ENCODE assay signal across 8 cellular contexts in genomic region chrX:37847733-37848197, GRCh38. TPM values are rescaled to one million over a fixed set of nuclear protein-coding genes. Genes with fewer than 3 reads are reported as not detected.
DNase-seq lines count a peak whose midpoint lies in the region; ATAC-seq and TF ChIP-seq lines count a peak whose summit lies in the region.

No MANE protein-coding gene starts in this region.

- POLR2A ChIA-PET in PC-3 (lab: Charles Lee; ENCODE audit: unreplicated experiment) = no interaction called here

- H3F3A ChIP-seq in PC-3 (ENCODE audit: low read length, unreplicated experiment) = no peaks in the 10 kb centered on the region
- H3F3A ChIP-seq in smooth muscle cell (ENCODE audit: low read depth) = no peaks in the 10 kb centered on the region

- H3K36me3 ChIP-seq in PC-3 (ENCODE audit: low read depth, low read length) (no peaks in the 10 kb centered on the region), smooth muscle cell (ENCODE audit: low read depth) (no peaks in the 10 kb centered on the region)

- peak overlapping the region; percentile 84 for H3K4me3 ChIP-seq in PC-3 (ENCODE audit: low read length)
- peak overlapping the region; percentile 68 for H3K4me3 ChIP-seq in fibroblast of pulmonary artery (replicated peaks; ENCODE audit: low read depth, low read length)
- peak overlapping the region; percentile 60 for H3K4me3 ChIP-seq in smooth muscle cell

- H2AFZ ChIP-seq in PC-3 (ENCODE audit: low read length) = peak overlapping the region; percentile 93
- H2AFZ ChIP-seq in smooth muscle cell (ENCODE audit: low read depth) = peak overlapping the region; percentile 81

- H3K4me2 ChIP-seq in PC-3 (ENCODE audit: low read length) = peak overlapping the region; percentile 84
- H3K4me2 ChIP-seq in smooth muscle cell = peak overlapping the region; percentile 84

- H4K20me1 ChIP-seq in PC-3 (ENCODE audit: low read length) (no peaks in the 10 kb centered on the region), smooth muscle cell (ENCODE audit: low read depth) (no peaks in the 10 kb centered on the region)

- ATAC-seq in GM19455 (IDR thresholded peaks at IDR 0.05; ENCODE audit: unreplicated experiment) (peak; percentile 5), PC-3 (no peak), GM18519 (IDR thresholded peaks at IDR 0.05; ENCODE audit: low FRiP score, unreplicated experiment) (no peak)

- H3K27me3 ChIP-seq in PC-3 (ENCODE audit: low read length) (no peaks in the 10 kb centered on the region), smooth muscle cell (ENCODE audit: low read depth) (no peaks in the 10 kb centered on the region)

- CTCF ChIA-PET in PC-3 (lab: Charles Lee) = no interaction called here

- no peaks in the 10 kb centered on the region for H3K9me2 ChIP-seq in PC-3 (replicated peaks; ENCODE audit: low read length)

- no peak for DNase-seq in PC-3
- DNase-seq in fibroblast of pulmonary artery (ENCODE audit: low read depth) = no peak
- DNase-seq in smooth muscle cell (lab: John Stamatoyannopoulos, UW; ENCODE audit: unreplicated experiment) = no peak
- no peak for DNase-seq in stimulated activated CD4-positive, alpha-beta T cell treated with anti-CD3 and anti-CD28 coated beads, Interleukin-2, amount 100 ng/mL, for 24 hours
- DNase-seq in NCI-H2081 treated with DMSO at 0.1 percent for 48 hours (lab: John Stamatoyannopoulos, UW) = no peak
- DNase-seq in activated CD4-positive, alpha-beta T cell treated with anti-CD3 and anti-CD28 coated beads, Interleukin-2, amount 50 U/mL, for 4 hours = no peak

- H3K9ac ChIP-seq in PC-3 (ENCODE audit: low read length) (peak overlapping the region; percentile 97), smooth muscle cell (ENCODE audit: low read depth) (peak overlapping the region; percentile 95)

- 45% methylated on average over 5 of the region's 5 CpGs for WGBS in smooth muscle cell (ENCODE audit: low lambda C conversion rate)

- peak overlapping the region; percentile 83 for H3K27ac ChIP-seq in PC-3 (ENCODE audit: low read length)
- H3K27ac ChIP-seq in smooth muscle cell (ENCODE audit: low read depth) = peak overlapping the region; percentile 86

- H3K9me3 ChIP-seq in PC-3 (ENCODE audit: low read length) (no peaks in the 10 kb centered on the region), smooth muscle cell (replicated peaks; ENCODE audit: low read depth) (no peaks in the 10 kb centered on the region)

- intact Hi-C loops in PC-3 (cut with micrococcal nuclease) = loop anchor here (1.0 to 2.0 kb wide), 2 partner anchors 25 to 74 kb away; no protein-coding TSS in a partner anchor

- peaks cover 15% of the 10 kb centered on the region for H3K79me2 ChIP-seq in PC-3 (ENCODE audit: low read length)
- H3K79me2 ChIP-seq in smooth muscle cell (ENCODE audit: low read depth) = no peaks in the 10 kb centered on the region

- TF ChIP-seq CTCF in PC-3 (conservative IDR thresholded peaks at IDR 0.05; ENCODE audit: low read depth, low read length) (no peak), fibroblast of pulmonary artery (IDR thresholded peaks at IDR 0.05; ENCODE audit: low read length, missing control alignments) (no peak), smooth muscle cell (IDR thresholded peaks at IDR 0.05; ENCODE audit: borderline replicate concordance, insufficient read depth, poor library complexity, severe bottlenecking) (no peak)

- BruUV-seq in PC-3 (replicated peaks; lab: Mats Ljungman, UMichigan) = TSS peak; percentile 76

- H3K4me1 ChIP-seq in PC-3 (ENCODE audit: insufficient read depth, low read length) = peaks cover 31% of the 10 kb centered on the region
- H3K4me1 ChIP-seq in smooth muscle cell (ENCODE audit: low read depth) = peaks cover 3% of the 10 kb centered on the region

RNA-seq across cellular contexts. Expression of gene DYNLT3, which starts 0.4 kb away (rescaled TPM):
- 29.6 and 44.0 TPM in 2 replicates for total RNA-seq in PC-3 (2014; rRNA removed)
- 89.4 and 112 TPM in 2 replicates for total RNA-seq in smooth muscle cell
- 75.8 and 77.7 TPM in 2 replicates for polyA plus RNA-seq in smooth muscle cell
